Comparison of ENCODE assay signal across 26 cellular contexts in genomic region chr9:135365013-135365768, GRCh38.
"Had no signal": no experiment of that assay in that cellular context is flagged by ENCODE, and none has a peak within 500 bp of the region (broad histone marks: within the 10 kb centered on the region; RNA-seq: fewer than 3 reads in every experiment).

No MANE protein-coding gene starts in this region.

- H3K4me1 ChIP-seq: ascending aorta, colonic mucosa, left lung had no signal

- H3K9me3 ChIP-seq: ascending aorta, colonic mucosa, left lung, thoracic aorta had no signal

- H3K4me3 Mint-ChIP-seq: activated B cell treated with CpG ODN at 0.5 μM for 24 hours; activated CD8-positive, alpha-beta T cell treated with anti-CD3 and anti-CD28 coated beads, Interleukin-2, amount 10 ng/mL, durations not matched to agents 7 days and 5 days; activated naive CD4-positive, alpha-beta T cell treated with anti-CD3 and anti-CD28 coated beads for 36 hours; activated naive CD8-positive, alpha-beta T cell treated with anti-CD3 and anti-CD28 coated beads, Interleukin-2, amount 10 ng/mL, durations not matched to agents 7 days and 5 days; activated T-helper 1 cell treated with anti-CD3 and anti-CD28 coated beads, Interleukin-12 subunit alpha, Interleukin-12 subunit beta, Interleukin-2, Interleukin-4 antibody, amounts not matched to agents 30 ng/mL and 10 ng/mL and 1 ng/mL, durations not matched to agents 14 hours and 24 hours and 36 hours; brain; natural killer cell; stimulated activated naive CD8-positive, alpha-beta T cell treated with anti-CD3 and anti-CD28 coated beads, Interleukin-15, Interleukin-2, amounts not matched to agents 100 ng/mL and 50 ng/mL, for 24 hours had no signal

- H3K27ac Mint-ChIP-seq: activated B cell treated with CpG ODN at 0.5 μM for 24 hours; activated CD8-positive, alpha-beta T cell treated with anti-CD3 and anti-CD28 coated beads, Interleukin-2, amount 10 ng/mL, durations not matched to agents 7 days and 5 days; activated naive CD4-positive, alpha-beta T cell treated with anti-CD3 and anti-CD28 coated beads for 36 hours; activated naive CD8-positive, alpha-beta T cell treated with anti-CD3 and anti-CD28 coated beads, Interleukin-2, amount 10 ng/mL, durations not matched to agents 7 days and 5 days; activated T-helper 1 cell treated with anti-CD3 and anti-CD28 coated beads, Interleukin-12 subunit alpha, Interleukin-12 subunit beta, Interleukin-2, Interleukin-4 antibody, amounts not matched to agents 30 ng/mL and 10 ng/mL and 1 ng/mL, durations not matched to agents 14 hours and 24 hours and 36 hours; natural killer cell; stimulated activated naive CD8-positive, alpha-beta T cell treated with anti-CD3 and anti-CD28 coated beads, Interleukin-15, Interleukin-2, amounts not matched to agents 100 ng/mL and 50 ng/mL, for 24 hours had no signal

- H3K27ac ChIP-seq: ascending aorta, cardiac muscle cell, colonic mucosa, left lung, thoracic aorta had no signal

- FAIRE-seq: frontal cortex, urothelium cell line had no signal

- H3K4me3 ChIP-seq: ascending aorta, cardiac muscle cell, colonic mucosa, left lung, lung, thoracic aorta had no signal

- H3K9me3 Mint-ChIP-seq: activated B cell treated with CpG ODN at 0.5 μM for 24 hours; activated naive CD8-positive, alpha-beta T cell treated with anti-CD3 and anti-CD28 coated beads, Interleukin-2, amount 10 ng/mL, durations not matched to agents 7 days and 5 days had no signal

- H3K36me3 ChIP-seq: ascending aorta, cardiac muscle cell, colonic mucosa, left lung, thoracic aorta had no signal

- H3K36me3 Mint-ChIP-seq: activated naive CD8-positive, alpha-beta T cell treated with anti-CD3 and anti-CD28 coated beads, Interleukin-2, amount 10 ng/mL, durations not matched to agents 7 days and 5 days; brain; natural killer cell had no signal

- H3K4me1 Mint-ChIP-seq: activated B cell treated with CpG ODN at 0.5 μM for 24 hours had no signal

- ATAC-seq: activated CD8-positive, alpha-beta T cell treated with anti-CD3 and anti-CD28 coated beads, Interleukin-2, amount 10 ng/mL, durations not matched to agents 7 days and 5 days; left lung; natural killer cell; right cardiac atrium had no signal

- H3K27me3 ChIP-seq: ascending aorta, cardiac muscle cell, colonic mucosa, left lung had no signal

- H3K27me3 Mint-ChIP-seq: activated B cell treated with CpG ODN at 0.5 μM for 24 hours; activated naive CD8-positive, alpha-beta T cell treated with anti-CD3 and anti-CD28 coated beads, Interleukin-2, amount 10 ng/mL, durations not matched to agents 7 days and 5 days; stimulated activated naive CD8-positive, alpha-beta T cell treated with anti-CD3 and anti-CD28 coated beads, Interleukin-15, Interleukin-2, amounts not matched to agents 100 ng/mL and 50 ng/mL, for 24 hours had no signal

- DNase-seq: activated B cell treated with CpG ODN at 0.5 μM for 24 hours; activated CD8-positive, alpha-beta T cell treated with anti-CD3 and anti-CD28 coated beads, Interleukin-2, amount 10 ng/mL, durations not matched to agents 7 days and 5 days; activated effector memory CD4-positive, alpha-beta T cell treated with anti-CD3 and anti-CD28 coated beads, Interleukin-2, amount 50 U/mL, for 16 hours; activated naive CD4-positive, alpha-beta T cell treated with anti-CD3 and anti-CD28 coated beads for 36 hours; activated naive CD8-positive, alpha-beta T cell treated with anti-CD3 and anti-CD28 coated beads, Interleukin-2, amount 10 ng/mL, durations not matched to agents 7 days and 5 days; activated T-cell treated with anti-CD3 and anti-CD28 coated beads for 4 hours; cerebellar nuclear complex; colonic mucosa; effector memory CD4-positive, alpha-beta T cell; kidney glomerular epithelial cell; mesendoderm; natural killer cell; posterior cingulate gyrus; stimulated activated CD4-positive, alpha-beta T cell treated with anti-CD3 and anti-CD28 coated beads, Interleukin-4, amount 100 ng/mL, for 1 hour; trophoblast cell had no signal
